Comparison of ENCODE assay signal across 31 cellular contexts in genomic region chr9:20369391-20369790, GRCh38.
DNase-seq lines count a peak whose midpoint lies in the region; ATAC-seq and TF ChIP-seq lines count a peak whose summit lies in the region.
"Had no signal": no experiment of that assay in that cellular context is flagged by ENCODE, and none has a peak within 500 bp of the region (broad histone marks: within the 10 kb centered on the region; RNA-seq: fewer than 3 reads in every experiment).

No MANE protein-coding gene starts in this region.

- H3K36me3 ChIP-seq in OCI-LY7 (ENCODE audit: insufficient read depth, low read length): no peaks in the 10 kb centered on the region
- H3K36me3 ChIP-seq: esophagus muscularis mucosa, ovary, tibial nerve, WERI-Rb-1 had no signal

- peaks cover 29% of the 10 kb centered on the region for H3K36me3 Mint-ChIP-seq in CD4-positive, alpha-beta T cell (ENCODE audit: low read depth)
- peaks cover 70% of the 10 kb centered on the region for H3K36me3 Mint-ChIP-seq in activated CD8-positive, alpha-beta T cell treated with anti-CD3 and anti-CD28 coated beads, Interleukin-2, amount 10 ng/mL, durations not matched to agents 7 days and 5 days (ENCODE audit: low read depth)

- TF ChIP-seq CTCF in CD4-positive, alpha-beta T cell (IDR thresholded peaks at IDR 0.05): no peak
- TF ChIP-seq CTCF in GM12873 (IDR thresholded peaks at IDR 0.05; ENCODE audit: insufficient read depth, low read depth, low read length, missing control alignments): peak; percentile 19
- 0 out of 2 replicates have a peak, but pooled peaks have one; percentile 23 for TF ChIP-seq CTCF in OCI-LY7 (conservative IDR thresholded peaks at IDR 0.05; ENCODE audit: low read length)
- TF ChIP-seq CTCF in foreskin keratinocyte (conservative IDR thresholded peaks at IDR 0.05): peak; percentile 14
- no peak for TF ChIP-seq CTCF in GM10248 (IDR thresholded peaks at IDR 0.05; ENCODE audit: control extremely low read depth, extremely low read depth, low read depth, missing control alignments)

- CTCF ChIA-PET in CD4-positive, alpha-beta T cell (lab: Charles Lee): interaction anchor here (1.4 kb wide), 1 partner anchor 12 kb away, joined by 4 read pairs; no protein-coding TSS in a partner anchor
- CTCF ChIA-PET in OCI-LY7 (lab: Charles Lee; ENCODE audit: unreplicated experiment): no interaction called here
- CTCF ChIA-PET in activated CD8-positive, alpha-beta T cell treated with anti-CD3 and anti-CD28 coated beads, Interleukin-2, amount 10 ng/mL, durations not matched to agents 7 days and 5 days (lab: Charles Lee): interaction anchor here (1.0 kb wide), 1 partner anchor 572 kb away, joined by 3 read pairs; no protein-coding TSS in a partner anchor
- CTCF ChIA-PET in GM10248 (lab: Yijun Ruan, JAX): interaction anchor here (1.0 to 1.1 kb wide), 2 partner anchors 13 to 574 kb away, joined by 3 read pairs; no protein-coding TSS in a partner anchor

- POLR2A ChIA-PET in CD4-positive, alpha-beta T cell (lab: Charles Lee): interaction anchor here (0.6 to 1.5 kb wide), 3 partner anchors 48 to 293 kb away, joined by 3 to 4 read pairs (median 3); no protein-coding TSS in a partner anchor
- POLR2A ChIA-PET in OCI-LY7 (lab: Charles Lee): interaction anchor here (1.2 kb wide), 1 partner anchor 727 kb away, joined by 3 read pairs; no protein-coding TSS in a partner anchor
- POLR2A ChIA-PET in activated CD8-positive, alpha-beta T cell treated with anti-CD3 and anti-CD28 coated beads, Interleukin-2, amount 10 ng/mL, durations not matched to agents 7 days and 5 days (lab: Charles Lee): no interaction called here
- POLR2A ChIA-PET in GM10248 (lab: Yijun Ruan, JAX): no interaction called here

- H2AFZ ChIP-seq in OCI-LY7 (ENCODE audit: low read length): no peak overlapping the region
- H2AFZ ChIP-seq: PC-9 had no signal

- H3K27ac ChIP-seq in CD4-positive, alpha-beta T cell (ENCODE audit: low read depth, low read length): no peak overlapping the region
- no peak overlapping the region for H3K27ac ChIP-seq in OCI-LY7 (ENCODE audit: low read depth, low read length, poor library complexity, severe bottlenecking)
- no peak overlapping the region for H3K27ac ChIP-seq in foreskin keratinocyte
- H3K27ac ChIP-seq: esophagus muscularis mucosa, ovary, PC-9, spleen, tibial nerve, WERI-Rb-1 had no signal

- H3K4me1 ChIP-seq in OCI-LY7 (ENCODE audit: insufficient read depth, low read length, poor library complexity, severe bottlenecking): peaks cover 22% of the 10 kb centered on the region
- H3K4me1 ChIP-seq in foreskin keratinocyte: no peaks in the 10 kb centered on the region
- H3K4me1 ChIP-seq: spleen had no signal

- BruUV-seq in OCI-LY7 (replicated peaks; lab: Mats Ljungman, UMichigan): no TSS peak

- no peaks in the 10 kb centered on the region for H3K79me2 ChIP-seq in OCI-LY7 (ENCODE audit: insufficient read depth, low read depth, low read length)

- H3K27ac Mint-ChIP-seq in CD4-positive, alpha-beta T cell: no peak overlapping the region
- no peak overlapping the region for H3K27ac Mint-ChIP-seq in activated CD8-positive, alpha-beta T cell treated with anti-CD3 and anti-CD28 coated beads, Interleukin-2, amount 10 ng/mL, durations not matched to agents 7 days and 5 days
- H3K27ac Mint-ChIP-seq: activated CD4-positive, alpha-beta T cell treated with anti-CD3 and anti-CD28 coated beads, Interleukin-2, amount 10 ng/mL, durations not matched to agents 7 days and 5 days; activated naive CD4-positive, alpha-beta T cell treated with anti-CD3 and anti-CD28 coated beads for 36 hours; B cell; nephron progenitor cell had no signal

- H3K27me3 Mint-ChIP-seq in CD4-positive, alpha-beta T cell: no peaks in the 10 kb centered on the region
- no peaks in the 10 kb centered on the region for H3K27me3 Mint-ChIP-seq in activated CD8-positive, alpha-beta T cell treated with anti-CD3 and anti-CD28 coated beads, Interleukin-2, amount 10 ng/mL, durations not matched to agents 7 days and 5 days (ENCODE audit: low read depth)
- H3K27me3 Mint-ChIP-seq: activated CD4-positive, alpha-beta T cell treated with anti-CD3 and anti-CD28 coated beads, Interleukin-2, amount 10 ng/mL, durations not matched to agents 7 days and 5 days; B cell had no signal

- peak; percentile 21 for ATAC-seq in CD4-positive, alpha-beta T cell (ENCODE audit: poor library complexity)
- ATAC-seq in foreskin keratinocyte: no peak
- no peak for ATAC-seq in activated CD8-positive, alpha-beta T cell treated with anti-CD3 and anti-CD28 coated beads, Interleukin-2, amount 10 ng/mL, durations not matched to agents 7 days and 5 days

- no peaks in the 10 kb centered on the region for H3K27me3 ChIP-seq in CD4-positive, alpha-beta T cell (ENCODE audit: control insufficient read depth, insufficient read depth, low read length)
- H3K27me3 ChIP-seq in foreskin keratinocyte: no peaks in the 10 kb centered on the region
- H3K27me3 ChIP-seq: esophagus muscularis mucosa, ovary, spleen, tibial nerve had no signal

- H4K20me1 ChIP-seq in OCI-LY7 (ENCODE audit: insufficient read depth, low read length): no peaks in the 10 kb centered on the region

- no peaks in the 10 kb centered on the region for H3K9me3 ChIP-seq in CD4-positive, alpha-beta T cell (ENCODE audit: control insufficient read depth, low read length)
- no peaks in the 10 kb centered on the region for H3K9me3 ChIP-seq in OCI-LY7 (ENCODE audit: low read length)
- H3K9me3 ChIP-seq: esophagus muscularis mucosa, ovary, spleen, tibial nerve had no signal

- H3K9me2 ChIP-seq in OCI-LY7 (ENCODE audit: insufficient read depth, low read length): no peaks in the 10 kb centered on the region

- H3K9me3 Mint-ChIP-seq in CD4-positive, alpha-beta T cell: no peaks in the 10 kb centered on the region
- H3K9me3 Mint-ChIP-seq in activated CD8-positive, alpha-beta T cell treated with anti-CD3 and anti-CD28 coated beads, Interleukin-2, amount 10 ng/mL, durations not matched to agents 7 days and 5 days (ENCODE audit: insufficient read depth): no peaks in the 10 kb centered on the region
- H3K9me3 Mint-ChIP-seq: activated naive CD4-positive, alpha-beta T cell treated with anti-CD3 and anti-CD28 coated beads for 36 hours had no signal

- peaks cover 67% of the 10 kb centered on the region for H3K4me1 Mint-ChIP-seq in CD4-positive, alpha-beta T cell (ENCODE audit: low read depth)
- H3K4me1 Mint-ChIP-seq in activated CD8-positive, alpha-beta T cell treated with anti-CD3 and anti-CD28 coated beads, Interleukin-2, amount 10 ng/mL, durations not matched to agents 7 days and 5 days (ENCODE audit: low read depth): peaks cover 64% of the 10 kb centered on the region

- no peak overlapping the region for H3K4me3 Mint-ChIP-seq in CD4-positive, alpha-beta T cell
- H3K4me3 Mint-ChIP-seq in activated CD8-positive, alpha-beta T cell treated with anti-CD3 and anti-CD28 coated beads, Interleukin-2, amount 10 ng/mL, durations not matched to agents 7 days and 5 days: no peak overlapping the region
- H3K4me3 Mint-ChIP-seq: activated CD4-positive, alpha-beta T cell treated with anti-CD3 and anti-CD28 coated beads, Interleukin-2, amount 10 ng/mL, durations not matched to agents 7 days and 5 days; activated naive CD4-positive, alpha-beta T cell treated with anti-CD3 and anti-CD28 coated beads for 36 hours; B cell; nephron progenitor cell had no signal

- H3K4me3 ChIP-seq in OCI-LY7 (ENCODE audit: low read depth, low read length, poor library complexity, severe bottlenecking): no peak overlapping the region
- H3K4me3 ChIP-seq: esophagus muscularis mucosa, ovary, PC-9, spleen, tibial nerve had no signal

- H3K4me2 ChIP-seq in OCI-LY7 (ENCODE audit: low read length): no peak overlapping the region
- H3K4me2 ChIP-seq: PC-9 had no signal

- no peak for DNase-seq in CD4-positive, alpha-beta T cell
- DNase-seq in OCI-LY7 (ENCODE audit: low spot score): peak; percentile 6
- no peak for DNase-seq in foreskin keratinocyte
- no peak for DNase-seq in HK-2 (ENCODE audit: unreplicated experiment)
- no peak for DNase-seq in activated CD8-positive, alpha-beta T cell treated with anti-CD3 and anti-CD28 coated beads, Interleukin-2, amount 10 ng/mL, durations not matched to agents 7 days and 5 days
- DNase-seq in stimulated activated CD4-positive, alpha-beta T cell treated with anti-CD3 and anti-CD28 coated beads, Interleukin-12 subunit alpha, Interleukin-12 subunit beta, amount 100 ng/mL, for 4 hours: no peak
- no peak for DNase-seq in GM10248 (ENCODE audit: extremely low spot score)
- DNase-seq: activated CD4-positive, alpha-beta T cell treated with anti-CD3 and anti-CD28 coated beads, Interleukin-2, amount 10 ng/mL, durations not matched to agents 7 days and 5 days; activated naive CD4-positive, alpha-beta T cell treated with anti-CD3 and anti-CD28 coated beads for 36 hours; amygdala; COR-L47; DMS79 treated with DMSO at 0.1 percent for 48 hours; foreskin melanocyte; HCEC 1CT; KBM-7; mammary epithelial cell; NCI-H1417; NCI-H2081; NCI-H446; nephron progenitor cell; ovary; PC-9; retina; Right ventricle myocardium superior; spleen; stimulated activated CD4-positive, alpha-beta T cell treated with anti-CD3 and anti-CD28 coated beads, Interleukin-2, amount 100 ng/mL, for 48 hours; WERI-Rb-1 had no signal

- intact Hi-C loops in CD4-positive, alpha-beta T cell (cut with DNase I, micrococcal nuclease): no loop called here
- intact Hi-C loops in OCI-LY7 (cut with micrococcal nuclease; ENCODE audit: unreplicated experiment): no loop called here

Comparison
In these comparisons a context has a peak if more than half of its experiments do, and no peak if none do; other contexts are left out.
1. CTCF ChIP-seq: peak in GM12873 (single experiment), OCI-LY7 (single experiment) and foreskin keratinocyte (single experiment); none in CD4-positive, alpha-beta T cell (single experiment) and GM10248 (single experiment).
2. POLR2A ChIA-PET loops: an anchor here in CD4-positive, alpha-beta T cell (0.6 to 1.5 kb wide) and OCI-LY7 (1.2 kb wide); none called in activated CD8-positive, alpha-beta T cell treated with anti-CD3 and anti-CD28 coated beads, Interleukin-2, amount 10 ng/mL, durations not matched to agents 7 days and 5 days and GM10248.